1 cellular context compared by ENCODE assay signal in the genomic region with DNA sequence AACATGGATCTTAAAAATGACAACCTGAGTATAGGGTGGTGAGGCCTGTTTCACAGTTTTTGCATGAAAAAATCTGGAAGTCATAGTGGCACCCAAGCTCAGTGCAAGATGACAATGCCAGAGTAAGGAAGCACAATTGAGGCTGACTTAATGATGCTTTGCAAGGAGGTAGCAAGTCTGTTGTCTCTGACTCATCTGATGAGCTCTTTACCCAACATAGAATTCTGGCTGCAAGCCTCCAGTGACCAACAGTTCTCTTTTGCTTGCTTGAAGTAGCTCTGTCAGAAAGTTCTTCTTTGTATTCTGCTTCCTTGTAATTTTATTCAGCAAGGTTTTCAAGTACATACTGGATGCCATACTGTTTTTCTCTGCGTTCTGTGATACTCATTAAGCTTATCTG.
TF ChIP-seq lines count a peak whose summit lies in the region.

No MANE protein-coding gene starts in this region.

TF ChIP-seq in WTC11, 78 proteins besides CTCF, POLR2A, EP300 and RAD21 (continued from another document):
- TF ChIP-seq, protein P1, sequence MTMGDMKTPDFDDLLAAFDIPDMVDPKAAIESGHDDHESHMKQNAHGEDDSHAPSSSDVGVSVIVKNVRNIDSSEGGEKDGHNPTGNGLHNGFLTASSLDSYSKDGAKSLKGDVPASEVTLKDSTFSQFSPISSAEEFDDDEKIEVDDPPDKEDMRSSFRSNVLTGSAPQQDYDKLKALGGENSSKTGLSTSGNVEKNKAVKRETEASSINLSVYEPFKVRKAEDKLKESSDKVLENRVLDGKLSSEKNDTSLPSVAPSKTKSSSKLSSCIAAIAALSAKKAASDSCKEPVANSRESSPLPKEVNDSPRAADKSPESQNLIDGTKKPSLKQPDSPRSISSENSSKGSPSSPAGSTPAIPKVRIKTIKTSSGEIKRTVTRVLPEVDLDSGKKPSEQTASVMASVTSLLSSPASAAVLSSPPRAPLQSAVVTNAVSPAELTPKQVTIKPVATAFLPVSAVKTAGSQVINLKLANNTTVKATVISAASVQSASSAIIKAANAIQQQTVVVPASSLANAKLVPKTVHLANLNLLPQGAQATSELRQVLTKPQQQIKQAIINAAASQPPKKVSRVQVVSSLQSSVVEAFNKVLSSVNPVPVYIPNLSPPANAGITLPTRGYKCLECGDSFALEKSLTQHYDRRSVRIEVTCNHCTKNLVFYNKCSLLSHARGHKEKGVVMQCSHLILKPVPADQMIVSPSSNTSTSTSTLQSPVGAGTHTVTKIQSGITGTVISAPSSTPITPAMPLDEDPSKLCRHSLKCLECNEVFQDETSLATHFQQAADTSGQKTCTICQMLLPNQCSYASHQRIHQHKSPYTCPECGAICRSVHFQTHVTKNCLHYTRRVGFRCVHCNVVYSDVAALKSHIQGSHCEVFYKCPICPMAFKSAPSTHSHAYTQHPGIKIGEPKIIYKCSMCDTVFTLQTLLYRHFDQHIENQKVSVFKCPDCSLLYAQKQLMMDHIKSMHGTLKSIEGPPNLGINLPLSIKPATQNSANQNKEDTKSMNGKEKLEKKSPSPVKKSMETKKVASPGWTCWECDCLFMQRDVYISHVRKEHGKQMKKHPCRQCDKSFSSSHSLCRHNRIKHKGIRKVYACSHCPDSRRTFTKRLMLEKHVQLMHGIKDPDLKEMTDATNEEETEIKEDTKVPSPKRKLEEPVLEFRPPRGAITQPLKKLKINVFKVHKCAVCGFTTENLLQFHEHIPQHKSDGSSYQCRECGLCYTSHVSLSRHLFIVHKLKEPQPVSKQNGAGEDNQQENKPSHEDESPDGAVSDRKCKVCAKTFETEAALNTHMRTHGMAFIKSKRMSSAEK (CRISPR knock-in tag; IDR thresholded peaks at IDR 0.05; ENCODE audit: borderline replicate concordance): no peak
